In genomic region chr22:46099740-46100139, GRCh38 we compare ENCODE assay signal across 18 cellular contexts. TPM values are rescaled to one million over a fixed set of nuclear protein-coding genes. Genes with fewer than 3 reads are reported as not detected.
DNase-seq lines count a peak whose midpoint lies in the region; FAIRE-seq and TF ChIP-seq lines count a peak whose summit lies in the region.
"Had no signal": no experiment of that assay in that cellular context is flagged by ENCODE, and none has a peak within 500 bp of the region (broad histone marks: within the 10 kb centered on the region; RNA-seq: fewer than 3 reads in every experiment).

No MANE protein-coding gene starts in this region.

- 78% methylated on average over 4 of the region's 4 CpGs for WGBS in mesenchymal stem cell
- 58% methylated on average over 4 of the region's 4 CpGs; no CpG with 5 or more reads in 1 of the 2 donors for WGBS in testis, 2 donors
- no CpG with 5 or more reads among the region's 4 CpGs for WGBS in mesendoderm (ENCODE audit: extremely low coverage, insufficient coverage, low lambda C conversion rate)

- peaks cover 88% of the 10 kb centered on the region for H4K20me1 ChIP-seq in astrocyte (ENCODE audit: insufficient read depth, low read length)

- H3K27ac ChIP-seq in astrocyte (ENCODE audit: low read depth, low read length) (peak overlapping the region; percentile 30), mesenchymal stem cell (ENCODE audit: low read length, poor library complexity, severe bottlenecking) (no peak overlapping the region), testis (peak overlapping the region; percentile 36 to 62), mesendoderm (ENCODE audit: low read depth, low read length) (no peak overlapping the region)

- H3K23ac ChIP-seq in mesenchymal stem cell (ENCODE audit: low read length in 2 of 2) (no peak overlapping the region), mesendoderm (ENCODE audit: low read length) (no peak overlapping the region)

- H3K9me3 Mint-ChIP-seq in HFFc6 = no peaks in the 10 kb centered on the region
- no peaks in the 10 kb centered on the region for H3K9me3 Mint-ChIP-seq in astrocyte (ENCODE audit: unreplicated experiment)
- H3K9me3 Mint-ChIP-seq: activated CD4-positive, alpha-beta T cell treated with anti-CD3 and anti-CD28 coated beads, Interleukin-2, amount 10 ng/mL, durations not matched to agents 7 days and 5 days; activated naive CD8-positive, alpha-beta T cell treated with anti-CD3 and anti-CD28 coated beads for 36 hours had no signal

- H3K14ac ChIP-seq in mesenchymal stem cell (ENCODE audit: low read length in 2 of 2) = no peak overlapping the region

- peaks cover 50% of the 10 kb centered on the region for H3K79me1 ChIP-seq in mesenchymal stem cell (replicated peaks; ENCODE audit: low read length, poor library complexity, severe bottlenecking)
- no peaks in the 10 kb centered on the region for H3K79me1 ChIP-seq in mesendoderm (ENCODE audit: low read length)

- FAIRE-seq in astrocyte (lab: Jason Lieb, UNC) = no peak
- no peak for FAIRE-seq in urothelium cell line (lab: Jason Lieb, UNC)

- H3K9ac ChIP-seq in astrocyte (ENCODE audit: low read length) (peak overlapping the region; percentile 35), mesenchymal stem cell (ENCODE audit: low read length) (peak overlapping the region; percentile 44), mesendoderm (ENCODE audit: low read length) (no peak overlapping the region)

- TF ChIP-seq CTCF in HFFc6 (IDR thresholded peaks at IDR 0.05) = no peak
- TF ChIP-seq CTCF in astrocyte (IDR thresholded peaks at IDR 0.05; ENCODE audit: insufficient read depth, low read depth, low read length) = no peak
- no peak for TF ChIP-seq CTCF in testis (IDR thresholded peaks at IDR 0.05)

- H3K27ac Mint-ChIP-seq in HFFc6 (peak overlapping the region; percentile 53), astrocyte (ENCODE audit: unreplicated experiment) (no peak overlapping the region)
- H3K27ac Mint-ChIP-seq: activated CD4-positive, alpha-beta T cell treated with anti-CD3 and anti-CD28 coated beads, Interleukin-2, amount 10 ng/mL, durations not matched to agents 7 days and 5 days; activated naive CD8-positive, alpha-beta T cell treated with anti-CD3 and anti-CD28 coated beads for 36 hours had no signal

- no peak overlapping the region for H2AK5ac ChIP-seq in mesenchymal stem cell (ENCODE audit: low read length, severe bottlenecking)
- H2AK5ac ChIP-seq in mesendoderm (ENCODE audit: low read length) = no peak overlapping the region

- peaks cover under 1% of the 10 kb centered on the region; the same call in 1 of the 2 replicates for H3K4me1 Mint-ChIP-seq in HFFc6 (ENCODE audit: low read depth)
- no peaks in the 10 kb centered on the region for H3K4me1 Mint-ChIP-seq in astrocyte (ENCODE audit: low read depth, unreplicated experiment)
- H3K4me1 Mint-ChIP-seq: activated CD4-positive, alpha-beta T cell treated with anti-CD3 and anti-CD28 coated beads, Interleukin-2, amount 10 ng/mL, durations not matched to agents 7 days and 5 days; activated naive CD8-positive, alpha-beta T cell treated with anti-CD3 and anti-CD28 coated beads for 36 hours had no signal

- H2BK5ac ChIP-seq in mesenchymal stem cell (ENCODE audit: low read depth, low read length, poor library complexity, severe bottlenecking) (no peak overlapping the region), mesendoderm (ENCODE audit: low read length) (no peak overlapping the region)

- intact Hi-C loops in testis (cut with DNase I; ENCODE audit: low total_unique reads) = no loop called here

- H3K27me3 ChIP-seq in astrocyte (ENCODE audit: insufficient read depth, low read length) (no peaks in the 10 kb centered on the region), mesenchymal stem cell (ENCODE audit: control insufficient read depth in 1 of 2, insufficient read depth in 1 of 2, low read length in 2 of 2) (no peaks in the 10 kb centered on the region), testis (no peaks in the 10 kb centered on the region), mesendoderm (ENCODE audit: insufficient read depth, low read length, poor library complexity) (no peaks in the 10 kb centered on the region)

- no peaks in the 10 kb centered on the region for H3K9me3 ChIP-seq in astrocyte (ENCODE audit: insufficient read depth, low read depth, low read length)
- no peaks in the 10 kb centered on the region for H3K9me3 ChIP-seq in mesenchymal stem cell (ENCODE audit: control insufficient read depth, low read length)
- H3K9me3 ChIP-seq in testis = no peaks in the 10 kb centered on the region

- H3K36me3 Mint-ChIP-seq in HFFc6 (ENCODE audit: low read depth) = peaks cover 4% of the 10 kb centered on the region; the same call in 1 of the 2 replicates
- no peaks in the 10 kb centered on the region for H3K36me3 Mint-ChIP-seq in astrocyte (ENCODE audit: low read depth, unreplicated experiment)
- H3K36me3 Mint-ChIP-seq: activated naive CD8-positive, alpha-beta T cell treated with anti-CD3 and anti-CD28 coated beads for 36 hours had no signal

- H2AFZ ChIP-seq in astrocyte (ENCODE audit: low read depth, low read length) (no peak overlapping the region), mesenchymal stem cell (ENCODE audit: low read depth, low read length) (no peak overlapping the region)

- H3K27me3 Mint-ChIP-seq in HFFc6 (ENCODE audit: insufficient read depth) = peaks cover 8% of the 10 kb centered on the region
- peaks cover 29% of the 10 kb centered on the region for H3K27me3 Mint-ChIP-seq in astrocyte (ENCODE audit: low read depth, unreplicated experiment)
- H3K27me3 Mint-ChIP-seq: activated CD4-positive, alpha-beta T cell treated with anti-CD3 and anti-CD28 coated beads, Interleukin-2, amount 10 ng/mL, durations not matched to agents 7 days and 5 days; activated naive CD8-positive, alpha-beta T cell treated with anti-CD3 and anti-CD28 coated beads for 36 hours had no signal

- DNase-seq in HFFc6 (no peak), astrocyte (ENCODE audit: low read depth) (no peak), mesenchymal stem cell (no peak), testis (no peak), mesendoderm (no peak), urothelium cell line (ENCODE audit: low spot score) (no peak)
- DNase-seq in stimulated activated CD4-positive, alpha-beta T cell treated with anti-CD3 and anti-CD28 coated beads, Interleukin-12 subunit alpha, Interleukin-12 subunit beta, amount 100 ng/mL, for 4 hours = no peak
- DNase-seq in activated CD8-positive, alpha-beta memory T cell treated with anti-CD3 and anti-CD28 coated beads for 24 hours = no peak
- DNase-seq: activated CD4-positive, alpha-beta T cell treated with anti-CD3 and anti-CD28 coated beads, Interleukin-2, amount 10 ng/mL, durations not matched to agents 7 days and 5 days; activated naive CD8-positive, alpha-beta T cell treated with anti-CD3 and anti-CD28 coated beads for 36 hours; activated T-cell treated with anti-CD3 and anti-CD28 coated beads, Interleukin-2, amount 50 U/mL, for 1 hour; DMS79; HCEC 1CT; MV-4-11; NCI-H2107; NCI-H774; SHP77; stimulated activated CD4-positive, alpha-beta T cell treated with anti-CD3 and anti-CD28 coated beads, Interleukin-4, amount 100 ng/mL, for 1 hour had no signal

- H4K91ac ChIP-seq in mesenchymal stem cell (ENCODE audit: low read length) = no peak overlapping the region

- H3K4me2 ChIP-seq in astrocyte (ENCODE audit: low read length) = no peak overlapping the region
- H3K4me2 ChIP-seq in mesenchymal stem cell (ENCODE audit: low read length, poor library complexity, severe bottlenecking) = no peak overlapping the region
- H3K4me2 ChIP-seq in mesendoderm (ENCODE audit: low read length) = no peak overlapping the region

- H3K4me3 ChIP-seq in astrocyte (ENCODE audit: insufficient read depth, low read depth, low read length) (no peak overlapping the region), mesenchymal stem cell (ENCODE audit: insufficient read depth in 1 of 2, low read depth in 1 of 2, low read length in 2 of 2) (no peak overlapping the region), testis (no peak overlapping the region), mesendoderm (ENCODE audit: low read length) (no peak overlapping the region)

- H2BK12ac ChIP-seq in mesenchymal stem cell (ENCODE audit: low read length in 2 of 2) = no peak overlapping the region

- H3K18ac ChIP-seq in mesenchymal stem cell (ENCODE audit: low read depth in 1 of 2, low read length in 2 of 2) = no peak overlapping the region
- no peak overlapping the region for H3K18ac ChIP-seq in mesendoderm (ENCODE audit: low read length)

- H4K8ac ChIP-seq in mesenchymal stem cell (ENCODE audit: low read length) (no peak overlapping the region), mesendoderm (ENCODE audit: low read depth, low read length) (no peak overlapping the region)

- H2BK120ac ChIP-seq in mesenchymal stem cell (ENCODE audit: low read depth, low read length) (no peak overlapping the region), mesendoderm (ENCODE audit: low read depth, low read length) (no peak overlapping the region)

- H3K56ac ChIP-seq in mesendoderm (ENCODE audit: low read length) = no peak overlapping the region

- H3K79me2 ChIP-seq in astrocyte (ENCODE audit: insufficient read depth, low read length) = peaks cover 99% of the 10 kb centered on the region
- H3K79me2 ChIP-seq in mesendoderm (ENCODE audit: control insufficient read depth, insufficient read depth, low read length) = no peaks in the 10 kb centered on the region

- H3K4me3 Mint-ChIP-seq in HFFc6 (no peak overlapping the region), astrocyte (ENCODE audit: unreplicated experiment) (no peak overlapping the region)
- H3K4me3 Mint-ChIP-seq: activated CD4-positive, alpha-beta T cell treated with anti-CD3 and anti-CD28 coated beads, Interleukin-2, amount 10 ng/mL, durations not matched to agents 7 days and 5 days; activated naive CD8-positive, alpha-beta T cell treated with anti-CD3 and anti-CD28 coated beads for 36 hours had no signal

- peaks cover 53% of the 10 kb centered on the region for H3K4me1 ChIP-seq in astrocyte (ENCODE audit: insufficient read depth, low read length)
- peaks cover 53% of the 10 kb centered on the region for H3K4me1 ChIP-seq in mesenchymal stem cell (ENCODE audit: control insufficient read depth, insufficient read depth, low read depth, low read length)
- peaks cover 79% of the 10 kb centered on the region for H3K4me1 ChIP-seq in testis
- no peaks in the 10 kb centered on the region for H3K4me1 ChIP-seq in mesendoderm (ENCODE audit: control insufficient read depth, low read depth, low read length)

- no peak overlapping the region for H4K5ac ChIP-seq in mesendoderm (ENCODE audit: low read length)

- TF ChIP-seq POLR2A in testis (IDR thresholded peaks at IDR 0.05) = no peak

- no peak overlapping the region for H3K4ac ChIP-seq in mesenchymal stem cell (ENCODE audit: low read depth in 1 of 2, low read length in 2 of 2)
- no peak overlapping the region for H3K4ac ChIP-seq in mesendoderm (ENCODE audit: low read depth, low read length)

- H2BK15ac ChIP-seq in mesenchymal stem cell (ENCODE audit: low read depth, poor library complexity, severe bottlenecking) = no peak overlapping the region
- H2BK15ac ChIP-seq in mesendoderm (replicated peaks; ENCODE audit: low read depth) = no peak overlapping the region

- H3K36me3 ChIP-seq in astrocyte (ENCODE audit: insufficient read depth, low read length) = peaks cover 33% of the 10 kb centered on the region
- peaks cover 76 to 81% of the 10 kb centered on the region in 2 experiments for H3K36me3 ChIP-seq in mesenchymal stem cell (ENCODE audit: control insufficient read depth in 1 of 2, insufficient read depth in 2 of 2, low read depth in 1 of 2, low read length in 2 of 2)
- no peaks in the 10 kb centered on the region for H3K36me3 ChIP-seq in testis (ENCODE audit: low read depth, missing control alignments)
- H3K36me3 ChIP-seq in mesendoderm (ENCODE audit: control insufficient read depth, insufficient read depth, low read length) = no peaks in the 10 kb centered on the region

RNA-seq across cellular contexts. Expression of gene PPARA, which starts 50.6 kb away (rescaled TPM):
- 10 to 100 TPM; 14.1 to 16.0 (median 15.1) TPM for total RNA-seq in HFFc6 (2021; fragmentation: NEBNext Ultra II Directional; extraction: Animal tissue kit (Norgen Biotek cat#: 25700))
- total RNA-seq in astrocyte = 8.4 and 9.6 TPM in 2 replicates
- 7.7 TPM for polyA plus RNA-seq in mesenchymal stem cell (2013, experiment 1 of 2)
- polyA plus RNA-seq in mesenchymal stem cell (2013, experiment 2 of 2) = 6.9 TPM
- 10 to 100 TPM; 18.1 to 19.9 TPM for total RNA-seq in testis
- 4.8 TPM for polyA plus RNA-seq in testis (ENCODE audit: insufficient read depth, low read depth, low replicate concordance)
- 0.49 TPM for polyA plus RNA-seq in mesendoderm (2013, experiment 1 of 2)
- 0.69 TPM for polyA plus RNA-seq in mesendoderm (2013, experiment 2 of 2)

Comparison
In these comparisons a context has a peak if more than half of its experiments do, and no peak if none do; other contexts are left out.
1. H3K27ac ChIP-seq: peak in astrocyte (single experiment) and testis (2 of 2); none in mesenchymal stem cell (single experiment) and mesendoderm (single experiment).